8 cellular contexts compared by ENCODE assay signal in genomic region chr1:167721617-167722151, GRCh38. TPM values are rescaled to one million over a fixed set of nuclear protein-coding genes. Genes with fewer than 3 reads are reported as not detected.
A peak's percentile ranks its signal among the peaks of the same experiment; 100 is the strongest.
DNase-seq lines count a peak whose midpoint lies in the region; ATAC-seq and TF ChIP-seq lines count a peak whose summit lies in the region.

MPZL1 (plus strand) TSS chr1:167721982; CDS start chr1:167722152, 170 bp downstream.

- peak; percentile 89 for ATAC-seq in GM21576 (IDR thresholded peaks at IDR 0.05; ENCODE audit: unreplicated experiment)

- peaks cover 0 to 2% (median 0%) of the 10 kb centered on the region in 3 donors for H3K9me3 Mint-ChIP-seq in IgD-negative memory B cell

- no peak for TF ChIP-seq EP300 in esophagus muscularis mucosa (IDR thresholded peaks at IDR 0.05)

- intact Hi-C loops in esophagus muscularis mucosa (cut with DNase I) = loop anchor here (2.0 kb wide), 1 partner anchor 81 kb away; no protein-coding TSS in a partner anchor

- DNase-seq in DMS53 (lab: John Stamatoyannopoulos, UW) (peak; percentile 95), esophagus muscularis mucosa (ENCODE audit: extremely low spot score) (peak; percentile 99), myocyte (ENCODE audit: low read depth) (peak; percentile 95)
- DNase-seq in activated T-cell treated with anti-CD3 and anti-CD28 coated beads, Interleukin-2, amount 50 U/mL, for 48 hours = peak; percentile 97
- peak; percentile 86 to 87 for DNase-seq in stimulated activated CD8-positive, alpha-beta memory T cell treated with anti-CD3 and anti-CD28 coated beads, Interleukin-7, amount 100 ng/mL, for 4 hours (ENCODE audit: low read depth in 2 of 2)

- H3K27ac Mint-ChIP-seq in IgD-negative memory B cell = peak within 1 kb of the TSS; percentile 40 to 92 (median 80)

- no peaks in the 10 kb centered on the region for H3K36me3 ChIP-seq in esophagus muscularis mucosa

- peak within 1 kb of the TSS; percentile 82 to 95 (median 92) for H3K27ac ChIP-seq in esophagus muscularis mucosa (replicated peaks in 1 of 4)

- H3K36me3 Mint-ChIP-seq in IgD-negative memory B cell = peaks cover 4% of the 10 kb centered on the region

- WGBS in esophagus muscularis mucosa = 1% methylated on average over 20 of the region's 52 CpGs

- H3K27me3 Mint-ChIP-seq in IgD-negative memory B cell = no peaks in the 10 kb centered on the region

- H3K4me3 ChIP-seq in esophagus muscularis mucosa = peak within 1 kb of the TSS; percentile 77 to 99 (median 90)

- TF ChIP-seq CTCF in esophagus muscularis mucosa (IDR thresholded peaks at IDR 0.05) = no peak

- H3K4me1 ChIP-seq in esophagus muscularis mucosa = peaks cover 19 to 53% (median 49%) of the 10 kb centered on the region in 4 donors

- H3K4me3 Mint-ChIP-seq in IgD-negative memory B cell = peak within 1 kb of the TSS; percentile 96 to 99 (median 98)

- H3K4me1 Mint-ChIP-seq in IgD-negative memory B cell = peaks cover 46 to 58% (median 58%) of the 10 kb centered on the region in 3 donors

- no peaks in the 10 kb centered on the region for H3K27me3 ChIP-seq in esophagus muscularis mucosa

- peak; percentile 71 for TF ChIP-seq POLR2A in esophagus muscularis mucosa (IDR thresholded peaks at IDR 0.05; ENCODE audit: low read depth)

- no peaks in the 10 kb centered on the region for H3K9me3 ChIP-seq in esophagus muscularis mucosa

TF ChIP-seq in PFSK-1, 5 proteins besides CTCF, POLR2A, EP300 and RAD21:
- TF ChIP-seq FOXP2 (optimal IDR thresholded peaks at IDR 0.05; ENCODE audit: borderline replicate concordance, extremely low read depth, extremely low read length, insufficient read depth) (no peak), TAF1 (IDR thresholded peaks at IDR 0.05; ENCODE audit: borderline replicate concordance, insufficient read depth, low read length) (peak; percentile 74; the same call in 1 of the 2 replicates), POLR2AphosphoS5 (IDR thresholded peaks at IDR 0.05; ENCODE audit: low read depth, low read length) (peak; percentile 78), SIN3A (IDR thresholded peaks at IDR 0.05; ENCODE audit: borderline replicate concordance, insufficient read depth, low read length) (no peak)

RNA-seq across cellular contexts. Expression of gene MPZL1, which starts in this region (rescaled TPM):
- 33.8 TPM for polyA plus RNA-seq in IgD-negative memory B cell
- 39.9 TPM for polyA plus RNA-seq in PFSK-1 (2012; ENCODE audit: insufficient read length, low read depth)
- total RNA-seq in esophagus muscularis mucosa (100 to 1,000 TPM in 2 of 4 donors, 10 to 100 TPM in 2; 72.7 to 130 (median 107) TPM), myocyte (38.6 and 39.3 TPM in 2 replicates)
- polyA plus RNA-seq in myocyte (2012) = 129 TPM

Comparison
In these comparisons a context has a peak if more than half of its experiments do, and no peak if none do; other contexts are left out.
1. Peak in every context shown above with its lines: DNase-seq, ATAC-seq, H3K4me3 ChIP-seq and H3K27ac ChIP-seq.